ENCODE assay signal across 8 cellular contexts in the genomic region with DNA sequence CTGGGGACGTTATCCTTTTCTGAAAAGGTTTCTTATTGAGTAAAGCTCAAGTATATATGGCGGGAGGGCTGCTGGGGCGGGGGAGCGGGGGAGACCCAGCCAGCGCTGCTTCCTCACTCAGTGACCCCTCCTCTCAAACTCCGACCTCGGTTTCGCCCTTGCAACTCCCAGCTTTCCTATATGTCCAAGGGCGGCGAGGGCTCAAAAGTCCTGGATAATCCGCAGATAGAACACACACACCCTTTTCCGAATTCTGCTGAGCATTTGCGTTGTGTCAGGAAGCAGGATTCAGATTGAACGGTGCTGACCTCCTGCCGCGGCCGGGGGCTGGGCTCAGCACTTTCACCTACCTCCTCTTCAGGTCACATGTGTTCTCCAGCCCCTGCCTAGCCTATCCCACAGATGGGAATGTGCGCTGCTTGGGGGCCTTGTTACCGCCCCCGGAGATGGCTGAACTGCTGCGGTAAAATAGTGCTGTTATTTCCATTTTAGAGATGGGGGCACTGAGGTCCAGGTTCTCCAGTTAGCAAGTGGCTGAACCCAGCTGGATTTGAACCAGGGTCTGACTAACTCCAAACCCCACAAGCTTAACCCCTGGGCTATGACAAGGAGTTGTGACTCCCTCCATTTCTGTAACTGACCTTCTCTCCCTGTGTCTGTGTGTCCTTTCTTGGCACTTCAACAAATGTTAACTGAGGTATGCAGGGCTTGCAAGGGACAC. TPM values are rescaled to one million over a fixed set of nuclear protein-coding genes. Genes with fewer than 3 reads are reported as not detected.
DNase-seq lines count a peak whose midpoint lies in the region; TF ChIP-seq lines count a peak whose summit lies in the region.
"Had no signal": no experiment of that assay in that cellular context is flagged by ENCODE, and none has a peak within 500 bp of the region (broad histone marks: within the 10 kb centered on the region; RNA-seq: fewer than 3 reads in every experiment).

No MANE protein-coding gene starts in this region.

- H3K27ac ChIP-seq in RWPE1, result peak overlapping the region; percentile 93
- peak overlapping the region; percentile 97 to 99 (median 98) for H3K27ac ChIP-seq in esophagus squamous epithelium
- peak overlapping the region; percentile 92 to 100 (median 97) for H3K27ac ChIP-seq in sigmoid colon

- TF ChIP-seq EP300 in sigmoid colon (IDR thresholded peaks at IDR 0.05), result no peak

- H3K9me3 ChIP-seq in esophagus squamous epithelium (no peaks in the 10 kb centered on the region), sigmoid colon (no peaks in the 10 kb centered on the region)

- no peak for TF ChIP-seq CTCF in RWPE1 (conservative IDR thresholded peaks at IDR 0.05; ENCODE audit: low read depth)
- no peak for TF ChIP-seq CTCF in esophagus squamous epithelium (IDR thresholded peaks at IDR 0.05)
- no peak for TF ChIP-seq CTCF in sigmoid colon (IDR thresholded peaks at IDR 0.05)

- H3K36me3 ChIP-seq in H7 (replicated peaks; ENCODE audit: control insufficient read depth, insufficient read depth, low read length) (no peaks in the 10 kb centered on the region; the same call in 1 of the 2 replicates), esophagus squamous epithelium (no peaks in the 10 kb centered on the region), sigmoid colon (no peaks in the 10 kb centered on the region)

- POLR2A ChIA-PET in RWPE1 (lab: Yijun Ruan, JAX; ENCODE audit: low non-redundant PET), result no interaction called here

- peak overlapping the region; percentile 96 for H3K4me3 ChIP-seq in H7 (ENCODE audit: insufficient read depth, low read depth, low read length)
- H3K4me3 ChIP-seq in esophagus squamous epithelium, result peak overlapping the region; percentile 94 to 98 (median 97)
- peak overlapping the region in 3 of 4 donors; percentile 67 to 99 (median 98) for H3K4me3 ChIP-seq in sigmoid colon

- TF ChIP-seq POLR2A in esophagus squamous epithelium (IDR thresholded peaks at IDR 0.05) (no peak), sigmoid colon (IDR thresholded peaks at IDR 0.05) (no peak)

- intact Hi-C loops in esophagus squamous epithelium (cut with DNase I), result loop anchor here (5.0 to 10.0 kb wide), 4 partner anchors 47 to 302 kb away; no protein-coding TSS in a partner anchor
- intact Hi-C loops in sigmoid colon (cut with DNase I), result loop anchor here (1.0 to 10.0 kb wide), 4 partner anchors 187 to 307 kb away; a partner anchor contains a TSS

- H3K4me1 ChIP-seq in esophagus squamous epithelium (peaks cover 43 to 73% (median 51%) of the 10 kb centered on the region in 3 donors), sigmoid colon (peaks cover 0 to 46% (median 36%) of the 10 kb centered on the region in 4 donors)

- H3K27me3 ChIP-seq in H7 (ENCODE audit: control insufficient read depth, insufficient read depth, low read length), result no peaks in the 10 kb centered on the region
- H3K27me3 ChIP-seq in esophagus squamous epithelium, result no peaks in the 10 kb centered on the region
- H3K27me3 ChIP-seq in sigmoid colon, result no peaks in the 10 kb centered on the region

- 25 to 38% methylated on average over 12 to 19 of the region's 21 CpGs for WGBS in esophagus squamous epithelium, 2 donors
- 46 to 50% methylated on average over 21 of the region's 21 CpGs for WGBS in sigmoid colon, 2 donors

- DNase-seq in H7 (peak; percentile 71), RWPE1 (ENCODE audit: low spot score) (no peak), esophagus squamous epithelium (lab: John Stamatoyannopoulos, UW) (no peak), sigmoid colon (no peak), glomerular visceral epithelial cell (ENCODE audit: extremely low spot score) (no peak), NCI-H1092 (lab: John Stamatoyannopoulos, UW) (no peak)
- DNase-seq in activated effector memory CD4-positive, alpha-beta T cell treated with Interleukin-2 at 50 U/mL for 16 hours, result no peak

- CTCF ChIA-PET in RWPE1 (lab: Yijun Ruan, JAX), result interaction anchor here (0.6 to 8.1 kb wide), 6 partner anchors 38 to 308 kb away, joined by 3 to 67 read pairs (median 3); no protein-coding TSS in a partner anchor

RNA-seq across cellular contexts. Expression of a gene that starts 0.8 kb away (rescaled TPM):
- total RNA-seq in H7 (2014; rRNA removed; shearing (Covaris generic)), result 8.8 and 11.2 TPM in 2 replicates
- 100 to 1,000 TPM in 1 of 4 donors, 10 to 100 TPM in 3; 22.2 to 112 (median 30.6) TPM for total RNA-seq in esophagus squamous epithelium
- 10 to 100 TPM; 10.9 to 34.1 (median 14.3) TPM for total RNA-seq in sigmoid colon
- polyA plus RNA-seq in sigmoid colon, result 10 to 100 TPM in 1 of 3 donors, 1 to 10 TPM in 2; 1.8 to 17.4 (median 2.1) TPM

RNA-seq across cellular contexts. Expression of a gene that starts 30.2 kb away (rescaled TPM):
- total RNA-seq in H7 (2014; rRNA removed; shearing (Covaris generic)), result 0.07 and 0.30 TPM in 2 replicates
- total RNA-seq in esophagus squamous epithelium (10 to 100 TPM in 2 of 4 donors, 1 to 10 TPM in 2; 1.2 to 12.4 (median 7.5) TPM), sigmoid colon (10 to 100 TPM in 1 of 4 donors, 1 to 10 TPM in 3; 6.6 to 11.4 (median 8.0) TPM)
- 10 to 100 TPM in 1 of 3 donors, 1 to 10 TPM in 2; 3.0 to 14.4 (median 5.1) TPM for polyA plus RNA-seq in sigmoid colon
- total RNA-seq: glomerular endothelial cell had no signal
